Comparison of ENCODE assay signal across 9 cellular contexts in genomic region chr15:57375827-57376694, GRCh38. TPM values are rescaled to one million over a fixed set of nuclear protein-coding genes. Genes with fewer than 3 reads are reported as not detected.
A peak's percentile ranks its signal among the peaks of the same experiment; 100 is the strongest.
DNase-seq lines count a peak whose midpoint lies in the region; ATAC-seq and FAIRE-seq lines count a peak whose summit lies in the region.
"Had no signal": no experiment of that assay in that cellular context is flagged by ENCODE, and none has a peak within 500 bp of the region (broad histone marks: within the 10 kb centered on the region; RNA-seq: fewer than 3 reads in every experiment).

TSS of gene CGNL1 (plus strand) at chr15:57376505. CDS start at chr15:57438000, 61,495 bp downstream.

- H3K9me3 ChIP-seq in endocrine pancreas (ENCODE audit: control insufficient read depth, low read length) (no peaks in the 10 kb centered on the region), mesodermal cell (ENCODE audit: control insufficient read depth, low read length) (no peaks in the 10 kb centered on the region)

- H3K4me3 ChIP-seq in endocrine pancreas (ENCODE audit: control insufficient read depth, insufficient read depth, low read length) (peak within 1 kb of the TSS; percentile 44), mesodermal cell (ENCODE audit: extremely low read depth, insufficient read depth, low read length, poor library complexity, severe bottlenecking) (peak within 1 kb of the TSS; percentile 55)

- no peaks in the 10 kb centered on the region for H3K36me3 ChIP-seq in endocrine pancreas (ENCODE audit: control insufficient read depth, insufficient read depth, low read length)
- H3K36me3 ChIP-seq in mesodermal cell (ENCODE audit: control insufficient read depth, insufficient read depth, low read length) = peaks cover 13% of the 10 kb centered on the region

- peak within 1 kb of the TSS; percentile 29 for H3K27ac ChIP-seq in mesodermal cell (ENCODE audit: low read depth, low read length, severe bottlenecking)
- H3K27ac ChIP-seq: KMS-11 had no signal

- no peak for ATAC-seq in GM21447 (IDR thresholded peaks at IDR 0.05; ENCODE audit: unreplicated experiment)

- peak; percentile 19 for DNase-seq in Caki2 (ENCODE audit: low read depth)
- peak; percentile 18 for DNase-seq in NCI-H774 (lab: John Stamatoyannopoulos, UW)
- DNase-seq in urothelium cell line (ENCODE audit: low spot score) = peak; percentile 86
- DNase-seq in NCI-H1694 treated with DMSO at 0.1 percent for 48 hours (lab: John Stamatoyannopoulos, UW) = no peak
- DNase-seq in GF-D8 (lab: John Stamatoyannopoulos, UW) = no peak

- WGBS in mesodermal cell (ENCODE audit: insufficient coverage in 2 of 2), 2 experiments = 14% methylated on average over 54 to 69 of the region's 76 CpGs

- FAIRE-seq in urothelium cell line (lab: Jason Lieb, UNC) = peak; percentile 9

- no peaks in the 10 kb centered on the region for H3K4me1 ChIP-seq in endocrine pancreas (ENCODE audit: control insufficient read depth, insufficient read depth, low read length)
- peaks cover 22% of the 10 kb centered on the region for H3K4me1 ChIP-seq in mesodermal cell (ENCODE audit: control insufficient read depth, insufficient read depth, low read length, poor library complexity, severe bottlenecking)

- in situ Hi-C loops in Caki2 (cut with HindIII; ENCODE audit: low pct_unique_long_range_greater_than_20kb, low sequenced_read_pairs) = no loop called here

- peak within 1 kb of the TSS; percentile 41 for H3K9ac ChIP-seq in endocrine pancreas (ENCODE audit: control insufficient read depth, insufficient read depth, low read length)
- H3K9ac ChIP-seq: KMS-11 had no signal

- peaks cover 2% of the 10 kb centered on the region for H3K27me3 ChIP-seq in endocrine pancreas (ENCODE audit: control insufficient read depth, insufficient read depth, low read length)

RNA-seq across cellular contexts. Expression of gene CGNL1, which starts in this region (rescaled TPM):
- total RNA-seq in Caki2 (2014; rRNA removed; shearing (Covaris generic); ENCODE audit: low replicate concordance) = 0.49 and 0.84 TPM in 2 replicates
- 47.6 TPM for polyA plus RNA-seq in mesodermal cell (2013, experiment 1 of 2)
- 45.8 TPM for polyA plus RNA-seq in mesodermal cell (2013, experiment 2 of 2)

Comparison
In these comparisons a context has a peak if more than half of its experiments do, and no peak if none do; other contexts are left out.
1. Peak in DNase-seq in Caki2; RNA of the gene not detected or under 1 TPM.
2. DNase-seq: peak in NCI-H774 (single experiment) and urothelium cell line (single experiment); none in NCI-H1694 treated with DMSO at 0.1 percent for 48 hours (single experiment) and GF-D8 (single experiment).